In genomic region chr4:53380221-53380620, GRCh38 we compare ENCODE assay signal across 1 cellular context.
TF ChIP-seq lines count a peak whose summit lies in the region.

No MANE protein-coding gene starts in this region.

TF ChIP-seq in GM12878, 131 proteins besides CTCF, POLR2A, EP300 and RAD21:
- no peak for TF ChIP-seq YY1 (IDR thresholded peaks at IDR 0.05; ENCODE audit: low read depth, low read length)
- no peak for TF ChIP-seq MEF2B (IDR thresholded peaks at IDR 0.05; ENCODE audit: partially characterized antibody, poor library complexity, severe bottlenecking)
- TF ChIP-seq EGR1 (IDR thresholded peaks at IDR 0.05; ENCODE audit: borderline replicate concordance in 1 of 2, low read depth in 2 of 2, low read length in 2 of 2), result no peak
- TF ChIP-seq DPF2 (IDR thresholded peaks at IDR 0.05), result no peak
- TF ChIP-seq SIX5 (IDR thresholded peaks at IDR 0.05; ENCODE audit: low read depth, low read length, severe bottlenecking), result no peak
- TF ChIP-seq TCF3 (IDR thresholded peaks at IDR 0.05; ENCODE audit: borderline replicate concordance, insufficient read depth, low read depth, low read length), result no peak
- TF ChIP-seq NFIC (IDR thresholded peaks at IDR 0.05; ENCODE audit: low read depth, low read length), result no peak
